ENCODE assay signal across 8 cellular contexts in genomic region chr22:17266261-17266971, GRCh38. TPM values are rescaled to one million over a fixed set of nuclear protein-coding genes. Genes with fewer than 3 reads are reported as not detected.
DNase-seq lines count a peak whose midpoint lies in the region; ATAC-seq and TF ChIP-seq lines count a peak whose summit lies in the region.

No MANE protein-coding gene starts in this region.

- H3K9me3 ChIP-seq in right atrium auricular region (no peaks in the 10 kb centered on the region), colonic mucosa (no peaks in the 10 kb centered on the region), thyroid gland (no peaks in the 10 kb centered on the region), uterus (no peaks in the 10 kb centered on the region)

- TF ChIP-seq CTCF in right atrium auricular region (IDR thresholded peaks at IDR 0.05) (no peak), colonic mucosa (IDR thresholded peaks at IDR 0.05) (no peak), thyroid gland (IDR thresholded peaks at IDR 0.05) (no peak), uterus (IDR thresholded peaks at IDR 0.05) (no peak)

- peak overlapping the region in 1 of 2 donors; percentile 4 for H3K27ac ChIP-seq in right atrium auricular region
- H3K27ac ChIP-seq in colonic mucosa, result peak overlapping the region; percentile 81
- no peak overlapping the region for H3K27ac ChIP-seq in thyroid gland
- H3K27ac ChIP-seq in uterus, result no peak overlapping the region

- H3K27me3 ChIP-seq in right atrium auricular region (no peaks in the 10 kb centered on the region), colonic mucosa (no peaks in the 10 kb centered on the region), thyroid gland (no peaks in the 10 kb centered on the region), uterus (no peaks in the 10 kb centered on the region)

- DNase-seq in Right ventricle myocardium superior, result peak; percentile 50
- no peak for DNase-seq in right atrium auricular region (ENCODE audit: low spot score)
- DNase-seq in NCI-H1417 (lab: John Stamatoyannopoulos, UW), result peak; percentile 78 to 95 (median 79)
- DNase-seq in colonic mucosa, result peak; percentile 79
- DNase-seq in retina, result peak; percentile 92
- DNase-seq in inferior parietal cortex (ENCODE audit: extremely low spot score), result no peak
- no peak for DNase-seq in thyroid gland
- DNase-seq in uterus, result no peak

- H3K4me1 ChIP-seq in right atrium auricular region (peaks cover 0 to 13% of the 10 kb centered on the region in 2 donors), colonic mucosa (peaks cover 5% of the 10 kb centered on the region), thyroid gland (peaks cover 0 to 4% of the 10 kb centered on the region in 2 donors), uterus (no peaks in the 10 kb centered on the region)

- H3K4me3 ChIP-seq in right atrium auricular region (no peak overlapping the region), colonic mucosa (no peak overlapping the region), thyroid gland (replicated peaks in 1 of 3) (no peak overlapping the region), uterus (no peak overlapping the region)

- TF ChIP-seq POLR2A in thyroid gland (IDR thresholded peaks at IDR 0.05), result no peak
- TF ChIP-seq POLR2A in uterus (IDR thresholded peaks at IDR 0.05), result no peak

- intact Hi-C loops in Right ventricle myocardium superior (cut with DNase I), result no loop called here
- intact Hi-C loops in colonic mucosa (cut with DNase I), result no loop called here
- intact Hi-C loops in thyroid gland (cut with DNase I), result no loop called here
- intact Hi-C loops in uterus (cut with DNase I; ENCODE audit: low total_unique reads), result no loop called here

- H3K36me3 ChIP-seq in right atrium auricular region (no peaks in the 10 kb centered on the region), colonic mucosa (no peaks in the 10 kb centered on the region), thyroid gland (no peaks in the 10 kb centered on the region), uterus (no peaks in the 10 kb centered on the region)

- WGBS in thyroid gland, 2 donors, result 51 to 70% methylated on average over 17 of the region's 17 CpGs

- peak; percentile 34 for ATAC-seq in Right ventricle myocardium superior (ENCODE audit: poor library complexity)

- H3K9ac ChIP-seq in colonic mucosa (ENCODE audit: low read depth in 2 of 2, low read length in 2 of 2), result peak overlapping the region; percentile 16 to 72

RNA-seq across cellular contexts. Expression of gene ADA2, which starts 47.2 kb away (rescaled TPM):
- total RNA-seq in Right ventricle myocardium superior (40.1 TPM), right atrium auricular region (10 to 100 TPM in 1 of 2 donors, 1 to 10 TPM in 1; 8.6 to 19.9 TPM), colonic mucosa (10 to 100 TPM in 1 of 2 donors, 1 to 10 TPM in 1; 7.7 to 20.7 TPM), thyroid gland (10 to 100 TPM in 2 of 4 donors, 1 to 10 TPM in 2; 5.2 to 19.8 (median 12.6) TPM), uterus (10 to 100 TPM in 2 of 4 donors, 1 to 10 TPM in 1, under 1 TPM in 1; 0.29 to 14.3 (median 8.2) TPM)

Comparison
In these comparisons a context has a peak if more than half of its experiments do, and no peak if none do; other contexts are left out.
1. DNase-seq: peak in Right ventricle myocardium superior (single experiment), NCI-H1417 (3 of 3), colonic mucosa (single experiment) and retina (single experiment); none in right atrium auricular region (single experiment), inferior parietal cortex (single experiment), thyroid gland (0 of 2) and uterus (0 of 2).